Comparison of ENCODE assay signal across 8 cellular contexts in the genomic region with DNA sequence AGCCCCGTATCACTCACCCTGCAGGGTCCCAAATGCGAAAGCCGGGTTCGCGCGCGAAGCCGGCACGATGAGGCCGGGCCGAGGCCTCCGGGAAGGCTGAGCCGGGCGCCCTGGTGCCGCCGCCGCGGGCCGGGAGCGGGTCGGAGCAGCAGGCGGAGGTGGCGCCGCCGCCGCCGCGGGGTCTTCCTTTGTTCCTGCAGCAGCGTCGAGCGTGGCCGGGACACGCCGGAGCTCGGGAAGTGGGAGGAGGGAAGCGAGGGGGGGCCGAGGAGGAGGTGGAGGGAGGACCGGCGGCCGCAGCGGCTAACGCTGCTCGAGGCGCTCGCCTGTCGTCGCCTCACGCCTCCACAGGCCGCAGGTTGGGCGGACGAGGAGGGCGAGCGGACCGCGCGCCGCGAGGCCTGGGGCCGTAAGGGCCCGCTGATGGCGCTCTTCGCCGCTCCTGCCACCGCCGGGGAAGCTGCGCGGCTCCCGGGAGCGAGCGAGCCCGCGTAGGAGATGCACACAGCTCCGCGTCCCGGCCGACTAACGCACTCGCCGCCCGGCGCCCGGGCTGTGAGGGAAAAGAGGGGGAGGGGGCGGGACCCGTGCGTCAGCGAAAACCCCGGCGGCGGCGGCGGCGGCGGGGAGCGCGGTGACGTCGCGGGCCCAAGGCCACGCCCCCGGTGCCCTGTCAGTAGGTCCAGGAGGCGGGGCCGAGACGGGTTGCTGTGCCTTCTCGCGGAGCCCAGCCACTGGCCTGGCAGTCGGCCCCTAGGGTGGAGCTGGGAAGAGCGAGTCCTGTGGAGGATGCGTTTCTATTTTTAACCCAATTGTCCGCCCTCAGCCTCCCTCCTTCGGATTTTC. TPM values are rescaled to one million over a fixed set of nuclear protein-coding genes. Genes with fewer than 3 reads are reported as not detected.
DNase-seq lines count a peak whose midpoint lies in the region; ATAC-seq and TF ChIP-seq lines count a peak whose summit lies in the region.

TSS of gene ZFAND5 (minus strand) at position 530 of the 846 bp plus-strand sequence. CDS start 4,430 bp downstream, outside the sequence.

- peaks cover 26% of the 10 kb centered on the region for H3K36me3 Mint-ChIP-seq in activated T-cell treated with anti-CD3 and anti-CD28 coated beads, Interleukin-2, amount 50 U/mL, for 4 hours (ENCODE audit: insufficient read depth)

- no peaks in the 10 kb centered on the region for H3K9me3 ChIP-seq in muscle layer of colon (ENCODE audit: low read length)

- no peak for TF ChIP-seq EP300 in Ishikawa (IDR thresholded peaks at IDR 0.05; ENCODE audit: borderline replicate concordance)

- H3K27me3 ChIP-seq in muscle layer of colon (ENCODE audit: control insufficient read depth in 1 of 2, insufficient read depth in 2 of 2, low read length in 2 of 2), result no peaks in the 10 kb centered on the region

- peaks cover 38% of the 10 kb centered on the region for H3K4me1 Mint-ChIP-seq in activated T-cell treated with anti-CD3 and anti-CD28 coated beads, Interleukin-2, amount 50 U/mL, for 4 hours (ENCODE audit: low read depth)

- H3K4me3 Mint-ChIP-seq in activated T-cell treated with anti-CD3 and anti-CD28 coated beads, Interleukin-2, amount 50 U/mL, for 4 hours, result peak within 1 kb of the TSS; percentile 98

- H3K9me3 Mint-ChIP-seq in activated T-cell treated with anti-CD3 and anti-CD28 coated beads, Interleukin-2, amount 50 U/mL, for 4 hours, result no peaks in the 10 kb centered on the region

- peaks cover 22% of the 10 kb centered on the region for H3K4me1 ChIP-seq in muscle layer of colon (ENCODE audit: insufficient read depth, low read length)

- peak within 1 kb of the TSS; percentile 100 for H3K27ac ChIP-seq in muscle layer of colon (ENCODE audit: low read depth, low read length)

- peak within 1 kb of the TSS; percentile 99 for H3K9ac ChIP-seq in muscle layer of colon (ENCODE audit: low read length)

- H3K27me3 Mint-ChIP-seq in activated T-cell treated with anti-CD3 and anti-CD28 coated beads, Interleukin-2, amount 50 U/mL, for 4 hours (ENCODE audit: low read depth), result no peaks in the 10 kb centered on the region

- TF ChIP-seq RAD21 in Ishikawa (IDR thresholded peaks at IDR 0.05; ENCODE audit: low read depth), result no peak; the same call in 1 of the 2 replicates

- H3K36me3 ChIP-seq in muscle layer of colon (ENCODE audit: insufficient read depth, low read length), result peaks cover 10% of the 10 kb centered on the region

- H3K4me3 ChIP-seq in muscle layer of colon (ENCODE audit: low read depth in 1 of 2, low read length in 2 of 2), result peak within 1 kb of the TSS; percentile 94 to 99

- peak; percentile 91 for DNase-seq in DMS153 treated with DMSO at 0.1 percent for 48 hours (lab: John Stamatoyannopoulos, UW; ENCODE audit: unreplicated experiment)
- DNase-seq in activated T-cell treated with anti-CD3 and anti-CD28 coated beads, Interleukin-2, amount 50 U/mL, for 4 hours, result peak; percentile 94
- peak; percentile 83 for DNase-seq in stimulated activated CD8-positive, alpha-beta memory T cell treated with anti-CD3 and anti-CD28 coated beads, Interleukin-7, amount 100 ng/mL, for 24 hours (ENCODE audit: low read depth)

- peak; percentile 80 for ATAC-seq in GM21576 (IDR thresholded peaks at IDR 0.05; ENCODE audit: unreplicated experiment)
- ATAC-seq in activated T-cell treated with anti-CD3 and anti-CD28 coated beads, Interleukin-2, amount 50 U/mL, for 4 hours, result peak; percentile 80 to 82
- ATAC-seq in esophagus mucosa, result peak; percentile 97

TF ChIP-seq in Ishikawa, 13 proteins besides CTCF, POLR2A, EP300 and RAD21 (continues in another document):
- no peak; the same call in 1 of the 2 replicates for TF ChIP-seq YY1 (IDR thresholded peaks at IDR 0.05; ENCODE audit: low read depth)
- TF ChIP-seq USF1 (IDR thresholded peaks at IDR 0.05), result no peak
- no peak for TF ChIP-seq CEBPB (IDR thresholded peaks at IDR 0.05)
- peak; percentile 98 for TF ChIP-seq TAF1 (IDR thresholded peaks at IDR 0.05; ENCODE audit: low read depth)
- TF ChIP-seq CREB1 (IDR thresholded peaks at IDR 0.05; ENCODE audit: low read depth), result no peak
- 0 out of 2 replicates have a peak, but pooled peaks have one; percentile 13 for TF ChIP-seq NFIC (IDR thresholded peaks at IDR 0.05)
- TF ChIP-seq TCF12 (IDR thresholded peaks at IDR 0.05; ENCODE audit: low read depth), result 0 out of 2 replicates have a peak, but pooled peaks have one; percentile 13
- no peak for TF ChIP-seq TEAD4 (IDR thresholded peaks at IDR 0.05)
- TF ChIP-seq, protein P1, sequence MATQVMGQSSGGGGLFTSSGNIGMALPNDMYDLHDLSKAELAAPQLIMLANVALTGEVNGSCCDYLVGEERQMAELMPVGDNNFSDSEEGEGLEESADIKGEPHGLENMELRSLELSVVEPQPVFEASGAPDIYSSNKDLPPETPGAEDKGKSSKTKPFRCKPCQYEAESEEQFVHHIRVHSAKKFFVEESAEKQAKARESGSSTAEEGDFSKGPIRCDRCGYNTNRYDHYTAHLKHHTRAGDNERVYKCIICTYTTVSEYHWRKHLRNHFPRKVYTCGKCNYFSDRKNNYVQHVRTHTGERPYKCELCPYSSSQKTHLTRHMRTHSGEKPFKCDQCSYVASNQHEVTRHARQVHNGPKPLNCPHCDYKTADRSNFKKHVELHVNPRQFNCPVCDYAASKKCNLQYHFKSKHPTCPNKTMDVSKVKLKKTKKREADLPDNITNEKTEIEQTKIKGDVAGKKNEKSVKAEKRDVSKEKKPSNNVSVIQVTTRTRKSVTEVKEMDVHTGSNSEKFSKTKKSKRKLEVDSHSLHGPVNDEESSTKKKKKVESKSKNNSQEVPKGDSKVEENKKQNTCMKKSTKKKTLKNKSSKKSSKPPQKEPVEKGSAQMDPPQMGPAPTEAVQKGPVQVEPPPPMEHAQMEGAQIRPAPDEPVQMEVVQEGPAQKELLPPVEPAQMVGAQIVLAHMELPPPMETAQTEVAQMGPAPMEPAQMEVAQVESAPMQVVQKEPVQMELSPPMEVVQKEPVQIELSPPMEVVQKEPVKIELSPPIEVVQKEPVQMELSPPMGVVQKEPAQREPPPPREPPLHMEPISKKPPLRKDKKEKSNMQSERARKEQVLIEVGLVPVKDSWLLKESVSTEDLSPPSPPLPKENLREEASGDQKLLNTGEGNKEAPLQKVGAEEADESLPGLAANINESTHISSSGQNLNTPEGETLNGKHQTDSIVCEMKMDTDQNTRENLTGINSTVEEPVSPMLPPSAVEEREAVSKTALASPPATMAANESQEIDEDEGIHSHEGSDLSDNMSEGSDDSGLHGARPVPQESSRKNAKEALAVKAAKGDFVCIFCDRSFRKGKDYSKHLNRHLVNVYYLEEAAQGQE (IDR thresholded peaks at IDR 0.05; ENCODE audit: low read depth), result no peak
- no peak for TF ChIP-seq EGR1 (IDR thresholded peaks at IDR 0.05)

TF ChIP-seq in PFSK-1, 5 proteins besides CTCF, POLR2A, EP300 and RAD21:
- peak; percentile 93; the same call in 1 of the 2 replicates for TF ChIP-seq TAF1 (IDR thresholded peaks at IDR 0.05; ENCODE audit: borderline replicate concordance, insufficient read depth, low read length)
- peak; percentile 98 for TF ChIP-seq POLR2AphosphoS5 (IDR thresholded peaks at IDR 0.05; ENCODE audit: low read depth, low read length)
- TF ChIP-seq, protein P1 (IDR thresholded peaks at IDR 0.05; ENCODE audit: insufficient read depth in 1 of 2, low read depth in 2 of 2, low read length in 2 of 2), result peak in 1 of 2 experiments; percentile 22; a peak in 2 of 4 replicates
- peak; percentile 77 for TF ChIP-seq FOXP2 (optimal IDR thresholded peaks at IDR 0.05; ENCODE audit: borderline replicate concordance, extremely low read depth, extremely low read length, insufficient read depth)
- TF ChIP-seq SIN3A (IDR thresholded peaks at IDR 0.05; ENCODE audit: borderline replicate concordance, insufficient read depth, low read length), result 0 out of 2 replicates have a peak, but pooled peaks have one; percentile 9

RNA-seq across cellular contexts. Expression of gene ZFAND5, which starts in this region (rescaled TPM):
- polyA plus RNA-seq in PFSK-1 (2012; ENCODE audit: insufficient read length, low read depth), result 56.1 TPM
- total RNA-seq in activated T-cell treated with anti-CD3 and anti-CD28 coated beads, Interleukin-2, amount 50 U/mL, for 4 hours, result 100 to 1,000 TPM; 112 to 142 (median 141) TPM
- total RNA-seq in esophagus mucosa, result 97.6 TPM

Comparison
In these comparisons a context has a peak if more than half of its experiments do, and no peak if none do; other contexts are left out.
1. Peak in every context shown above with its lines: DNase-seq, ATAC-seq, H3K4me3 ChIP-seq and H3K27ac ChIP-seq.